ENCODE assay signal across 14 cellular contexts in the genomic region with DNA sequence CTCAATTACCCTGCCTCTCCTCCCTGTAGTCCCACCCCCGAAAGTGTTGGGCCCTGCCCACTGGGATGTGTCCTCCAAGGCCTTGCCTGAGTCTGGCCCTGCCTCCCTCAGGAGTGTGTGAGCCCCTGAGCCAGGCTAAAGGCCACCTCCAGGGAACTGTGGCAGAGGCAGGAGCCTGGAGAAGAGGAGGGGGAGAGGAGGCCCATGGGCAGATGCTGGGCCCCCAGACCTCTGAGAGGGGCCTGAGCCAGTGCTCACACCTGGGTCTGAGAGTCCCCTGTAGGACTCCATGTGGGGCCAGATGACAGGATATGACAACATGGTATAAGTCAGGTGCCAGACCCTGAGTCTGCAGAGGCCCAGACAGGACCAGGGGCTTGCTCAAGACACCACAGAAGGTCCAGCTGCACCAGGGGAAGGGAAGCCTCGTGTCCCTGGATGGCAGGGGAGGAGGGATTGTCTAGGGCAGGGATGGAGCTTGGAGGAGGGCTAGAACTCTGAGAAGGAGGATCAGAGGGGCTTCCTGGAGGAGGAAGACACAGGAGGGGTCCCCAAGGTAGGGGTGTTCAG.
A peak's percentile ranks its signal among the peaks of the same experiment; 100 is the strongest.
DNase-seq lines count a peak whose midpoint lies in the region; ATAC-seq, FAIRE-seq and TF ChIP-seq lines count a peak whose summit lies in the region.
"Had no signal": no experiment of that assay in that cellular context is flagged by ENCODE, and none has a peak within 500 bp of the region (broad histone marks: within the 10 kb centered on the region; RNA-seq: fewer than 3 reads in every experiment).

No MANE protein-coding gene starts in this region.

- H4K20me1 ChIP-seq in K562 (replicated peaks; ENCODE audit: control insufficient read depth, insufficient read depth, low read length) = peaks cover 4% of the 10 kb centered on the region

- peak overlapping the region in 1 of 2 experiments; percentile 12; a peak in 1 of 4 replicates for H3K9ac ChIP-seq in K562 (ENCODE audit: insufficient read depth in 1 of 2, low read depth in 2 of 2, low read length in 2 of 2)

- peak; percentile 55 for DNase-seq in cardiac septum (ENCODE audit: low spot score)
- DNase-seq in Right ventricle myocardium inferior (ENCODE audit: missing footprints) = no peak
- peak in 1 of 4 experiments; percentile 28 for DNase-seq in K562 (ENCODE audit: extremely low read depth in 1 of 4, low spot score in 3 of 4)
- DNase-seq in lower lobe of right lung = peak; percentile 24
- peak; percentile 82 for DNase-seq in transverse colon
- DNase-seq in NCI-H2029 treated with DMSO at 0.1 percent for 48 hours (lab: John Stamatoyannopoulos, UW) = no peak
- DNase-seq in globus pallidus (ENCODE audit: low spot score) = no peak
- DNase-seq: heart left ventricle, IMR-90, left ventricle myocardium inferior, NCI-H187 treated with DMSO at 0.1 percent for 48 hours had no signal

- no peak for TF ChIP-seq RAD21 in K562 (CRISPR knock-in tag; conservative IDR thresholded peaks at IDR 0.05 in 1 of 2, IDR thresholded peaks at IDR 0.05 in 1 of 2)

- H3K4me3 ChIP-seq in K562 (no peak overlapping the region), lower lobe of right lung (no peak overlapping the region), transverse colon (no peak overlapping the region)
- H3K4me3 ChIP-seq: A549, heart left ventricle, left ventricle myocardium inferior had no signal

- no TSS peak for BruUV-seq in K562 (replicated peaks; lab: Mats Ljungman, UMichigan)

- FAIRE-seq in K562 (lab: Jason Lieb, UNC) = no peak
- FAIRE-seq: A549, astrocyte had no signal

- H3K79me2 ChIP-seq in K562 (ENCODE audit: control insufficient read depth, insufficient read depth, low read length) = no peaks in the 10 kb centered on the region

- intact Hi-C loops in cardiac septum (cut with DNase I) = no loop called here
- intact Hi-C loops in Right ventricle myocardium inferior (cut with DNase I) = no loop called here
- intact Hi-C loops in K562 (cut with micrococcal nuclease) = no loop called here
- intact Hi-C loops in lower lobe of right lung (cut with DNase I) = no loop called here
- intact Hi-C loops in transverse colon (cut with DNase I; ENCODE audit: low total_unique reads) = no loop called here

- TF ChIP-seq POLR2A in K562 (conservative IDR thresholded peaks at IDR 0.05) (no peak), transverse colon (IDR thresholded peaks at IDR 0.05) (no peak)

- no peak for TF ChIP-seq EP300 in K562 (IDR thresholded peaks at IDR 0.05; ENCODE audit: low read length)
- TF ChIP-seq EP300 in transverse colon (IDR thresholded peaks at IDR 0.05; ENCODE audit: low read depth) = no peak

- H3K4me1 ChIP-seq in K562 (replicated peaks in 1 of 2; ENCODE audit: control insufficient read depth in 2 of 2, insufficient read depth in 2 of 2, low read length in 2 of 2) = peaks cover 0 to 22% of the 10 kb centered on the region in 2 experiments; a peak in 2 of 5 replicates
- H3K4me1 ChIP-seq in lower lobe of right lung = no peaks in the 10 kb centered on the region
- peaks cover 0 to 13% (median 6%) of the 10 kb centered on the region in 4 donors for H3K4me1 ChIP-seq in transverse colon
- H3K4me1 ChIP-seq: A549, heart left ventricle, left ventricle myocardium inferior had no signal

- CTCF ChIA-PET in K562 (lab: Yijun Ruan, JAX; ENCODE audit: low intra/inter-chr PET ratio) = no interaction called here

- H2AFZ ChIP-seq in K562 (ENCODE audit: low read depth, low read length) = peak overlapping the region; percentile 60; the same call in 1 of the 2 replicates

- TF ChIP-seq CTCF in K562 (IDR thresholded peaks at IDR 0.05 in 2 of 3, conservative IDR thresholded peaks at IDR 0.05 in 1 of 3; ENCODE audit: insufficient read depth in 2 of 3, low read depth in 1 of 3, low read length in 3 of 3) (no peak), lower lobe of right lung (IDR thresholded peaks at IDR 0.05) (no peak), transverse colon (IDR thresholded peaks at IDR 0.05) (no peak)

- no peaks in the 10 kb centered on the region for H3K9me1 ChIP-seq in K562 (ENCODE audit: control insufficient read depth, insufficient read depth, low read length)

- POLR2A ChIA-PET in K562 (lab: Yijun Ruan, JAX) = no interaction called here

- 8% methylated on average over 2 of the region's 2 CpGs for WGBS in K562 (ENCODE audit: insufficient coverage, low coverage, missing lambda C conversion rate)
- WGBS in transverse colon (ENCODE audit: low coverage in 1 of 2), 2 donors = 71% methylated on average over 2 of the region's 2 CpGs; no CpG with 5 or more reads in 1 of the 2 donors

- no peaks in the 10 kb centered on the region for H3K9me3 ChIP-seq in K562 (replicated peaks; ENCODE audit: control insufficient read depth, insufficient read depth, low read depth, low read length)
- H3K9me3 ChIP-seq in lower lobe of right lung = no peaks in the 10 kb centered on the region
- no peaks in the 10 kb centered on the region for H3K9me3 ChIP-seq in transverse colon
- H3K9me3 ChIP-seq: A549, heart left ventricle, left ventricle myocardium inferior had no signal

- H3K27me3 ChIP-seq in K562 (ENCODE audit: control insufficient read depth in 2 of 2, insufficient read depth in 2 of 2, low read length in 2 of 2) = peaks cover 8 to 49% of the 10 kb centered on the region in 2 experiments; a peak in 4 of 5 replicates
- no peaks in the 10 kb centered on the region for H3K27me3 ChIP-seq in lower lobe of right lung (ENCODE audit: low read depth)
- no peaks in the 10 kb centered on the region for H3K27me3 ChIP-seq in transverse colon
- H3K27me3 ChIP-seq: heart left ventricle had no signal

- ATAC-seq in Right ventricle myocardium inferior (no peak), K562 (peak; percentile 90), lower lobe of right lung (no peak), HG03196 (IDR thresholded peaks at IDR 0.05; ENCODE audit: unreplicated experiment) (no peak)
- ATAC-seq: heart left ventricle had no signal

- H3K27ac ChIP-seq in K562 (ENCODE audit: extremely low read depth, low read depth, low read length) (no peak overlapping the region), lower lobe of right lung (no peak overlapping the region), transverse colon (peak overlapping the region in 2 of 4 donors; percentile 14 to 40)
- H3K27ac ChIP-seq: A549, heart left ventricle, left ventricle myocardium inferior had no signal

- H3K36me3 ChIP-seq in K562 (ENCODE audit: control insufficient read depth, insufficient read depth, low read length) (no peaks in the 10 kb centered on the region), lower lobe of right lung (no peaks in the 10 kb centered on the region), transverse colon (no peaks in the 10 kb centered on the region)
- H3K36me3 ChIP-seq: heart left ventricle, left ventricle myocardium inferior had no signal

- in situ Hi-C loops in K562 (cut with MboI) (no loop called here), transverse colon (cut with MboI; ENCODE audit: low pct_ligation_motif_present in 1 of 4, low pct_unique_long_range_greater_than_20kb in 1 of 4, low sequenced_read_pairs in 3 of 4) (no loop called here)

- H3K4me2 ChIP-seq in K562 (ENCODE audit: insufficient read depth, low read length) = peak overlapping the region; percentile 20; the same call in 1 of the 2 replicates
- H3K4me2 ChIP-seq: A549 had no signal

TF ChIP-seq in K562, 482 proteins besides CTCF, POLR2A, EP300 and RAD21:
- TF ChIP-seq ZNF274 (IDR thresholded peaks at IDR 0.05; ENCODE audit: borderline replicate concordance, low read depth, low read length) (no peak), ZNF668 (CRISPR knock-in tag; IDR thresholded peaks at IDR 0.05) (no peak)
- TF ChIP-seq, protein P1, sequence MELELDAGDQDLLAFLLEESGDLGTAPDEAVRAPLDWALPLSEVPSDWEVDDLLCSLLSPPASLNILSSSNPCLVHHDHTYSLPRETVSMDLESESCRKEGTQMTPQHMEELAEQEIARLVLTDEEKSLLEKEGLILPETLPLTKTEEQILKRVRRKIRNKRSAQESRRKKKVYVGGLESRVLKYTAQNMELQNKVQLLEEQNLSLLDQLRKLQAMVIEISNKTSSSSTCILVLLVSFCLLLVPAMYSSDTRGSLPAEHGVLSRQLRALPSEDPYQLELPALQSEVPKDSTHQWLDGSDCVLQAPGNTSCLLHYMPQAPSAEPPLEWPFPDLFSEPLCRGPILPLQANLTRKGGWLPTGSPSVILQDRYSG (tag; conservative IDR thresholded peaks at IDR 0.05; ENCODE audit: low read depth) = no peak

Comparison
In these comparisons a context has a peak if more than half of its experiments do, and no peak if none do; other contexts are left out.
1. DNase-seq: peak in cardiac septum (single experiment), lower lobe of right lung (single experiment) and transverse colon (single experiment); none in Right ventricle myocardium inferior (single experiment), NCI-H2029 treated with DMSO at 0.1 percent for 48 hours (single experiment) and globus pallidus (single experiment).